10 cellular contexts compared by ENCODE assay signal in the genomic region with DNA sequence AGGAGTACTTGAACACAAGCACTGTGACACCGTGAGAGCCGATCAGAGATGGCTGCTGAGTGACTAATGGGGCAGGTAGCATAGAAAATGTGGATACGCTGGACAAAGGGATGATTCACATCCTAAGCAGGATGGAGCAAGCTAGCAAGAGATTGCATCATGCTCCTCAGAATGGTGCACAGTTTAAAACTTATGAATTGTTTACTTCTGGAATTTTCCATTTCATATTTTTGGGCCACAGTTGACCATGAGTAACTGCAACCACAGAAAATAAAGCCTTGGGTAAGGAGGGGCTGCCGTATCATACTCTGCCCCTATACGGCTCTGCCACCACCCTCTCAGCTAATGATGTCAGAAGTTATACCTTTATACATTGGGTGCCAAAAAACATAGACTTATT. TPM values are rescaled to one million over a fixed set of nuclear protein-coding genes. Genes with fewer than 3 reads are reported as not detected.
A peak's percentile ranks its signal among the peaks of the same experiment; 100 is the strongest.
DNase-seq lines count a peak whose midpoint lies in the region; ATAC-seq and TF ChIP-seq lines count a peak whose summit lies in the region.
"Had no signal": no experiment of that assay in that cellular context is flagged by ENCODE, and none has a peak within 500 bp of the region (broad histone marks: within the 10 kb centered on the region; RNA-seq: fewer than 3 reads in every experiment).

No MANE protein-coding gene starts in this region.

- H3K4me3 ChIP-seq in AG04449 (ENCODE audit: low read depth, low read length) (no peak overlapping the region), HL-60 (replicated peaks; ENCODE audit: insufficient read depth, low read length) (no peak overlapping the region), suprapubic skin (no peak overlapping the region)

- POLR2A ChIA-PET in AG04449 (lab: Yijun Ruan, JAX), result interaction anchor here (1.1 kb wide), 1 partner anchor 28 kb away, joined by 5 read pairs; a partner anchor contains a TSS

- H3K27ac ChIP-seq in HL-60 (replicated peaks) (no peak overlapping the region; the same call in 1 of the 2 replicates), suprapubic skin (no peak overlapping the region)

- peak; percentile 82 for DNase-seq in AG04449 (ENCODE audit: low read depth, low spot score)
- peak; percentile 52 to 67 for DNase-seq in HL-60 (ENCODE audit: low read depth in 1 of 2, low spot score in 1 of 2)
- DNase-seq in hepatic stellate cell (ENCODE audit: low spot score), result peak; percentile 79
- DNase-seq in activated CD4-positive, CD25-positive, alpha-beta regulatory T cell treated with anti-CD3 and anti-CD28 coated beads, Interleukin-2, amount 50 U/mL, for 72 hours, result no peak
- no peak for DNase-seq in suprapubic skin (ENCODE audit: low spot score in 2 of 2)
- DNase-seq in NCI-H2081 treated with DMSO at 0.1 percent for 48 hours (lab: John Stamatoyannopoulos, UW), result no peak
- DNase-seq: activated T-cell treated with anti-CD3 and anti-CD28 coated beads, Interleukin-2, amount 50 U/mL, for 4 hours; SHP77 had no signal

- no peak for TF ChIP-seq POLR2A in suprapubic skin (IDR thresholded peaks at IDR 0.05)

- H3K27me3 ChIP-seq in HL-60 (ENCODE audit: insufficient read depth, poor library complexity, severe bottlenecking) (no peaks in the 10 kb centered on the region), suprapubic skin (no peaks in the 10 kb centered on the region)

- CTCF ChIA-PET in AG04449 (lab: Yijun Ruan, JAX), result interaction anchor here (0.8 to 1.1 kb wide), 4 partner anchors 19 to 29 kb away, joined by 3 to 5 read pairs (median 4); a partner anchor contains a TSS

- 68% methylated on average over 5 of the region's 5 CpGs for WGBS in suprapubic skin

- H3K9me3 ChIP-seq in suprapubic skin, result peaks cover 8% of the 10 kb centered on the region

- no peaks in the 10 kb centered on the region for H3K4me1 ChIP-seq in suprapubic skin

- peak; percentile 56 for ATAC-seq in activated T-helper 17 cell treated with anti-CD3 and anti-CD28 coated beads, Interleukin-2, amount 50 U/mL, for 72 hours (replicated peaks)
- no peak for ATAC-seq in GM18498 (IDR thresholded peaks at IDR 0.05; ENCODE audit: unreplicated experiment)
- ATAC-seq: activated T-cell treated with anti-CD3 and anti-CD28 coated beads, Interleukin-2, amount 50 U/mL, for 4 hours had no signal

- H3K36me3 ChIP-seq in suprapubic skin, result no peaks in the 10 kb centered on the region

- H3K27ac Mint-ChIP-seq in activated T-helper 17 cell treated with anti-CD3 and anti-CD28 coated beads, Interleukin-2, amount 50 U/mL, for 72 hours, result no peak overlapping the region

- H3K36me3 Mint-ChIP-seq in activated T-helper 17 cell treated with anti-CD3 and anti-CD28 coated beads, Interleukin-2, amount 50 U/mL, for 72 hours (ENCODE audit: low read depth), result no peaks in the 10 kb centered on the region

- H3K27me3 Mint-ChIP-seq in activated T-helper 17 cell treated with anti-CD3 and anti-CD28 coated beads, Interleukin-2, amount 50 U/mL, for 72 hours, result peaks cover 9% of the 10 kb centered on the region

- no peak for TF ChIP-seq EP300 in suprapubic skin (IDR thresholded peaks at IDR 0.05)

- TF ChIP-seq CTCF in AG04449 (IDR thresholded peaks at IDR 0.05; ENCODE audit: insufficient read depth, low read length, missing control alignments), result no peak
- no peak for TF ChIP-seq CTCF in HL-60 (IDR thresholded peaks at IDR 0.05; ENCODE audit: insufficient read depth, low read length)
- no peak for TF ChIP-seq CTCF in suprapubic skin (IDR thresholded peaks at IDR 0.05)

- no peak overlapping the region for H3K4me3 Mint-ChIP-seq in activated T-helper 17 cell treated with anti-CD3 and anti-CD28 coated beads, Interleukin-2, amount 50 U/mL, for 72 hours
- H3K4me3 Mint-ChIP-seq: activated T-cell treated with anti-CD3 and anti-CD28 coated beads, Interleukin-2, amount 50 U/mL, for 4 hours had no signal

- H3K4me1 Mint-ChIP-seq in activated T-helper 17 cell treated with anti-CD3 and anti-CD28 coated beads, Interleukin-2, amount 50 U/mL, for 72 hours, result no peaks in the 10 kb centered on the region

- H3K9me3 Mint-ChIP-seq in activated T-helper 17 cell treated with anti-CD3 and anti-CD28 coated beads, Interleukin-2, amount 50 U/mL, for 72 hours, result peaks cover 11% of the 10 kb centered on the region

RNA-seq across cellular contexts. Expression of a gene that starts 23.3 kb away (rescaled TPM):
- 10 to 100 TPM; 61.2 to 80.8 TPM for total RNA-seq in activated T-helper 17 cell treated with anti-CD3 and anti-CD28 coated beads, Interleukin-2, amount 50 U/mL, for 72 hours
- 10 to 100 TPM; 44.6 to 95.2 (median 57.2) TPM for total RNA-seq in suprapubic skin

RNA-seq across cellular contexts. Expression of a gene that starts 27.8 kb away (rescaled TPM):
- 100 to 1,000 TPM; 196 to 296 TPM for total RNA-seq in activated T-helper 17 cell treated with anti-CD3 and anti-CD28 coated beads, Interleukin-2, amount 50 U/mL, for 72 hours
- total RNA-seq in suprapubic skin, result 100 to 1,000 TPM; 167 to 241 (median 194) TPM

Comparison
In these comparisons a context has a peak if more than half of its experiments do, and no peak if none do; other contexts are left out.
1. DNase-seq: peak in AG04449 (single experiment), HL-60 (2 of 2) and hepatic stellate cell (single experiment); none in activated CD4-positive, CD25-positive, alpha-beta regulatory T cell treated with anti-CD3 and anti-CD28 coated beads, Interleukin-2, amount 50 U/mL, for 72 hours (single experiment), suprapubic skin (0 of 2) and NCI-H2081 treated with DMSO at 0.1 percent for 48 hours (single experiment).